7 cellular contexts compared by ENCODE assay signal in genomic region chr2:144522741-144523605, GRCh38. TPM values are rescaled to one million over a fixed set of nuclear protein-coding genes. Genes with fewer than 3 reads are reported as not detected.
DNase-seq lines count a peak whose midpoint lies in the region; ATAC-seq, FAIRE-seq and TF ChIP-seq lines count a peak whose summit lies in the region.

No MANE protein-coding gene starts in this region.

- no peak overlapping the region for H3K27ac ChIP-seq in iPS DF 6.9 (ENCODE audit: low read length)
- peak overlapping the region in 20 of 21 experiments; percentile 73 to 99 (median 90) for H3K27ac ChIP-seq in skin epidermis

- H3F3A ChIP-seq in Loucy (ENCODE audit: low read depth) = 0 out of 2 replicates have a peak, but pooled peaks cover 3% of the 10 kb centered on the region

- ATAC-seq in activated T-helper 17 cell treated with anti-CD3 and anti-CD28 coated beads, Interleukin-2, amount 50 U/mL, for 72 hours (replicated peaks) = no peak
- ATAC-seq in GM19395 (IDR thresholded peaks at IDR 0.05; ENCODE audit: unreplicated experiment) = no peak
- ATAC-seq in HG03280 (IDR thresholded peaks at IDR 0.05; ENCODE audit: unreplicated experiment) = no peak

- H3K79me2 ChIP-seq in Loucy (ENCODE audit: insufficient read depth, low read length) = peaks cover 18% of the 10 kb centered on the region

- H3K27ac Mint-ChIP-seq in activated T-helper 17 cell treated with anti-CD3 and anti-CD28 coated beads, Interleukin-2, amount 50 U/mL, for 72 hours = peak overlapping the region; percentile 46

- peak overlapping the region; percentile 67 for H3K4me3 ChIP-seq in Loucy (ENCODE audit: low read length, poor library complexity, severe bottlenecking)
- H3K4me3 ChIP-seq in iPS DF 6.9 (ENCODE audit: low read length) = peak overlapping the region; percentile 39; the same call in 1 of the 2 replicates
- peak overlapping the region; percentile 28 to 54 (median 36) for H3K4me3 ChIP-seq in skin epidermis

- H3K9me3 ChIP-seq in Loucy (ENCODE audit: insufficient read depth, low read depth, low read length) = no peaks in the 10 kb centered on the region
- H3K9me3 ChIP-seq in iPS DF 6.9 (ENCODE audit: control insufficient read depth, insufficient read depth, low read length) = no peaks in the 10 kb centered on the region

- peak overlapping the region; percentile 65 for H3K4me2 ChIP-seq in Loucy (ENCODE audit: low read depth, low read length, poor library complexity, severe bottlenecking)

- peaks cover 10% of the 10 kb centered on the region for H3K4me1 Mint-ChIP-seq in activated T-helper 17 cell treated with anti-CD3 and anti-CD28 coated beads, Interleukin-2, amount 50 U/mL, for 72 hours

- H2AFZ ChIP-seq in Loucy (ENCODE audit: low read length) = peak overlapping the region; percentile 67

- H3K27me3 ChIP-seq in Loucy (ENCODE audit: insufficient read depth, low read length, poor library complexity, severe bottlenecking) (no peaks in the 10 kb centered on the region), iPS DF 6.9 (ENCODE audit: control insufficient read depth, insufficient read depth, low read length) (peaks cover 40% of the 10 kb centered on the region)

- no peaks in the 10 kb centered on the region for H3K9me3 Mint-ChIP-seq in activated T-helper 17 cell treated with anti-CD3 and anti-CD28 coated beads, Interleukin-2, amount 50 U/mL, for 72 hours

- no peaks in the 10 kb centered on the region for H3K9me2 ChIP-seq in Loucy (replicated peaks; ENCODE audit: low read depth, low read length)

- H3K4me1 ChIP-seq in Loucy (ENCODE audit: insufficient read depth, low read length, poor library complexity, severe bottlenecking) = peaks cover 10% of the 10 kb centered on the region
- no peaks in the 10 kb centered on the region; the same call in 1 of the 2 replicates for H3K4me1 ChIP-seq in iPS DF 6.9 (ENCODE audit: control insufficient read depth, insufficient read depth, low read length)

- H3K36me3 Mint-ChIP-seq in activated T-helper 17 cell treated with anti-CD3 and anti-CD28 coated beads, Interleukin-2, amount 50 U/mL, for 72 hours (ENCODE audit: low read depth) = peaks cover 7% of the 10 kb centered on the region

- no peaks in the 10 kb centered on the region for H4K20me1 ChIP-seq in Loucy (ENCODE audit: insufficient read depth, low read length, poor library complexity, severe bottlenecking)

- no peak for DNase-seq in iPS DF 6.9 (ENCODE audit: low read depth, low spot score)
- DNase-seq in RCC 7860 (ENCODE audit: low spot score) = no peak

- peak overlapping the region; percentile 82 for H3K4me3 Mint-ChIP-seq in activated T-helper 17 cell treated with anti-CD3 and anti-CD28 coated beads, Interleukin-2, amount 50 U/mL, for 72 hours

- FAIRE-seq in RCC 7860 (lab: Jason Lieb, UNC) = no peak

- peaks cover 31% of the 10 kb centered on the region for H3K27me3 Mint-ChIP-seq in activated T-helper 17 cell treated with anti-CD3 and anti-CD28 coated beads, Interleukin-2, amount 50 U/mL, for 72 hours

- H3K36me3 ChIP-seq in Loucy (ENCODE audit: insufficient read depth, low read length) (no peaks in the 10 kb centered on the region), iPS DF 6.9 (ENCODE audit: control insufficient read depth, insufficient read depth, low read length) (no peaks in the 10 kb centered on the region)

- TF ChIP-seq CTCF in Loucy (conservative IDR thresholded peaks at IDR 0.05; ENCODE audit: low read length) = no peak

- no CpG with 5 or more reads among the region's 27 CpGs for WGBS in iPS DF 6.9 (ENCODE audit: insufficient coverage, insufficient read length)

- H3K9ac ChIP-seq in Loucy (ENCODE audit: low read depth, low read length, poor library complexity, severe bottlenecking) = peak overlapping the region; percentile 44

RNA-seq across cellular contexts. Expression of gene ZEB2, which starts 3.1 kb away (rescaled TPM):
- total RNA-seq in activated T-helper 17 cell treated with anti-CD3 and anti-CD28 coated beads, Interleukin-2, amount 50 U/mL, for 72 hours = 10 to 100 TPM; 27.6 to 44.1 TPM
